ENCODE assay signal across 21 cellular contexts in the genomic region with DNA sequence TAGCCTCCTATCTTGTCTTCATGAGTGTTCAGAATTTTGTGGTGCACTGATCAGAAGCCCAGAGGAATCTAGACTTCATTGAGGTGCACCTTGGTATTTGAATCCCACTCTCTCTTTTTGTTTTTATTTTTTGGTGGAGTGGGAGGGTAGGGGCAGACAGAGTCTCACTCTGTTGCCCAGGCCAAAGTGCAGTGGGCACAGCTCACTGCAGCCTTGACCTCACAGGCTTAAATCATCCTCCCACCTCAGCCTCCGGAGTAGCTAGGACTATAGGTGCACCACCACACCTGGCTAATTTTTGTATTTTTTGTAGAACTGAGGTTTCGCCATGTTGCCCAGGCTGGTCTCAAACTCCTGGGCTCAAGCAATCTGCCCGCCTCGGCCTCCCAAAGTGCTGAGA.
"Had no signal": no experiment of that assay in that cellular context is flagged by ENCODE, and none has a peak within 500 bp of the region (broad histone marks: within the 10 kb centered on the region; RNA-seq: fewer than 3 reads in every experiment).

No MANE protein-coding gene starts in this region.

- H3K4me1 ChIP-seq: left lung, spleen, upper lobe of left lung, vagina had no signal

- H3K27ac ChIP-seq: left lung, ovary, spleen, stomach, upper lobe of left lung, vagina had no signal

- H3K9me3 ChIP-seq: left lung, mucosa of descending colon, ovary, sigmoid colon, spleen, stomach, thoracic aorta, tibial artery, upper lobe of left lung, vagina had no signal

- H3K27me3 Mint-ChIP-seq: naive thymus-derived CD8-positive, alpha-beta T cell; progenitor cell of endocrine pancreas; stimulated activated memory B cell treated with anti-CD40 and anti-IgM and Interleukin-4, amounts not matched to agents 10 μg/mL and 1 μg/mL and 100 μg/mL, for 72 hours had no signal

- H3K9me3 Mint-ChIP-seq: naive thymus-derived CD8-positive, alpha-beta T cell; nephron; neural crest cell; stimulated activated memory B cell treated with anti-CD40 and anti-IgM and Interleukin-4, amounts not matched to agents 10 μg/mL and 1 μg/mL and 100 μg/mL, for 72 hours had no signal

- ATAC-seq: stimulated activated memory B cell treated with anti-CD40 and anti-IgM and Interleukin-4, amounts not matched to agents 10 μg/mL and 1 μg/mL and 100 μg/mL, for 72 hours; stimulated activated naive CD8-positive, alpha-beta T cell treated with anti-CD3 and anti-CD28 coated beads, Interleukin-15, Interleukin-2, amounts not matched to agents 100 U/mL and 50 U/mL, for 24 hours had no signal

- H3K27ac Mint-ChIP-seq: nephron; progenitor cell of endocrine pancreas; stimulated activated memory B cell treated with anti-CD40 and anti-IgM and Interleukin-4, amounts not matched to agents 10 μg/mL and 1 μg/mL and 100 μg/mL, for 72 hours had no signal

- DNase-seq: left cardiac atrium; left lung; mucosa of descending colon; retina; sigmoid colon; spleen; stimulated activated CD4-positive, alpha-beta T cell treated with anti-CD3 and anti-CD28 coated beads, Interleukin-4, amount 100 ng/mL, for 4 hours; stimulated activated CD8-positive, alpha-beta memory T cell treated with anti-CD3 and anti-CD28 coated beads, Interleukin-4, amount 100 ng/mL, for 48 hours; stimulated activated naive CD8-positive, alpha-beta T cell treated with anti-CD3 and anti-CD28 coated beads, Interleukin-15, Interleukin-2, amounts not matched to agents 100 U/mL and 50 U/mL, for 24 hours; stomach; upper lobe of left lung had no signal

- H3K27me3 ChIP-seq: left lung, ovary, sigmoid colon, spleen, stomach, tibial artery, upper lobe of left lung, vagina had no signal

- H3K4me1 Mint-ChIP-seq: nephron; stimulated activated memory B cell treated with anti-CD40 and anti-IgM and Interleukin-4, amounts not matched to agents 10 μg/mL and 1 μg/mL and 100 μg/mL, for 72 hours had no signal

- H3K36me3 Mint-ChIP-seq: stimulated activated memory B cell treated with anti-CD40 and anti-IgM and Interleukin-4, amounts not matched to agents 10 μg/mL and 1 μg/mL and 100 μg/mL, for 72 hours had no signal

- H3K36me3 ChIP-seq: left lung, ovary, sigmoid colon, stomach, thoracic aorta, tibial artery, upper lobe of left lung, vagina had no signal

- H3K4me3 Mint-ChIP-seq: naive thymus-derived CD8-positive, alpha-beta T cell; nephron; neural crest cell; stimulated activated memory B cell treated with anti-CD40 and anti-IgM and Interleukin-4, amounts not matched to agents 10 μg/mL and 1 μg/mL and 100 μg/mL, for 72 hours had no signal

- H3K4me3 ChIP-seq: left lung, lung, mucosa of descending colon, ovary, sigmoid colon, spleen, stomach, thoracic aorta, tibial artery, upper lobe of left lung, vagina had no signal
